ENCODE assay signal across 1 cellular context in the genomic region with DNA sequence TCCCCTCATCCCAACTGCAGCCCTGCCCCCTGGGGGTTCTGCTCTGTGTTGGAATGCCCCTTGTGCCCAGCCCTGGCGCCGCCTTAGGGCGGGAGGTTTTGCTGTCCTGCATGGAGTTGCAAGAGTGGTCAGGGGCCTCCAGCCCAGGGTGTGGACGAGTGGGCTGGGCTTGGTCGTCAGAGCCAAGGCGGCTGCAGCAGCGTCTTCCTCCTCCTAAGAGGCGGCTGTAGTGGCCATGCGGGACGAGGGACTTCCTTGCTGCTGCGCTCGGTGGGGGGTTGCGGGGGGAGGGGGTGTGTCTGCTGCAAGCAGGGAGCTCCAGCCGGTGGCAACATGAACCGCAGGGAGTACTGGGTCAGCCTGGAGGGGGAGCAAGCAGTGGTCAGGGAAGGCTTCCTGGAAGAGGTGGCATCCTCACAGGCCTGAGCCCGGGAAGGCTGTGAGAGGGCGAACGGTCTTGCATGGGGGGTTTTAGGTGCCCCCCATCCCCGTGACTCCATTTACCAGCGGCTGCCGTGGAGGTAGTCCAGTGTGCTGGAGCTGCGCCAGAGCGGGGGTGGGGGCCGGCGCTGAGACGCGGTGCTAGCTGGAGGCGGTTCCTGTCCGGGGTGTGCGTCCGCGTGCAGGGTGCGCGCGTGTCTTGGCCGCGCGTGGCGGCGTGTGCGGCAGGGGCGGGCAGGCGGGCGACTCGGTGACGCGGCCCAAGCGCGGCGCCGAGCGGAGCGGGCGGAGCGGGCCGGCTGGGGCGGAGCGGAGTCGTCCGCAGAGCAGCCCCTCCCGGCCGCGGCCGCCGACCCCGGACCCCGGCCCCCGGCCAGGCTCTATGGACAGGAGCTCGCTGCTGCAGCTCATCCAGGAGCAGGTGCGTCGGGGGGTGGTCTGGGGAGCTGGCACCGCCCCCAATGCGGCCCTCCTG.
TF ChIP-seq lines count a peak whose summit lies in the region.

A gene (plus strand): TSS at position 704 of the 916 bp plus-strand sequence. CDS start 120 bp downstream, at position 824.

TF ChIP-seq in K562, 482 proteins besides CTCF, POLR2A, EP300 and RAD21 (continued from another document and continues in another):
- TF ChIP-seq, protein P1, sequence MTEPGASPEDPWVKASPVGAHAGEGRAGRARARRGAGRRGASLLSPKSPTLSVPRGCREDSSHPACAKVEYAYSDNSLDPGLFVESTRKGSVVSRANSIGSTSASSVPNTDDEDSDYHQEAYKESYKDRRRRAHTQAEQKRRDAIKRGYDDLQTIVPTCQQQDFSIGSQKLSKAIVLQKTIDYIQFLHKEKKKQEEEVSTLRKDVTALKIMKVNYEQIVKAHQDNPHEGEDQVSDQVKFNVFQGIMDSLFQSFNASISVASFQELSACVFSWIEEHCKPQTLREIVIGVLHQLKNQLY (CRISPR knock-in tag; conservative IDR thresholded peaks at IDR 0.05), result no peak
- TF ChIP-seq TSC22D4 (tag; IDR thresholded peaks at IDR 0.05) (no peak), TRIM28 (IDR thresholded peaks at IDR 0.05) (no peak), THRAP3 (IDR thresholded peaks at IDR 0.05; ENCODE audit: borderline replicate concordance) (no peak), ZFPM2 (CRISPR knock-in tag; IDR thresholded peaks at IDR 0.05) (no peak), FOSL1 (tag; conservative IDR thresholded peaks at IDR 0.05) (no peak), ETV5 (CRISPR knock-in tag; IDR thresholded peaks at IDR 0.05; ENCODE audit: low read depth) (no peak), TOE1 (IDR thresholded peaks at IDR 0.05; ENCODE audit: borderline replicate concordance) (0 out of 2 replicates have a peak, but pooled peaks have one; percentile 49), TOE1 (CRISPR knock-in tag; IDR thresholded peaks at IDR 0.05; ENCODE audit: borderline replicate concordance, low read depth) (0 out of 2 replicates have a peak, but pooled peaks have one; percentile 59), ETV1 (tag; conservative IDR thresholded peaks at IDR 0.05; ENCODE audit: low read depth) (peak; percentile 21; the same call in 1 of the 2 replicates), ZNF583 (CRISPR knock-in tag; IDR thresholded peaks at IDR 0.05) (no peak), ZNF766 (CRISPR knock-in tag; conservative IDR thresholded peaks at IDR 0.05) (no peak), FOXK1 (CRISPR knock-in tag; IDR thresholded peaks at IDR 0.05; ENCODE audit: borderline replicate concordance) (no peak), SRSF3 (IDR thresholded peaks at IDR 0.05; ENCODE audit: insufficient read depth, low read length) (no peak), ZKSCAN8 (CRISPR knock-in tag; IDR thresholded peaks at IDR 0.05) (no peak), KDM4B (IDR thresholded peaks at IDR 0.05; ENCODE audit: borderline replicate concordance in 2 of 2, low read depth in 1 of 2) (no peak; a peak in 1 of 4 replicates), SPI1 (IDR thresholded peaks at IDR 0.05; ENCODE audit: borderline replicate concordance, low read depth, low read length) (peak; percentile 32), ATF7 (IDR thresholded peaks at IDR 0.05) (0 out of 2 replicates have a peak, but pooled peaks have one; percentile 54), FOXM1 (IDR thresholded peaks at IDR 0.05; ENCODE audit: low read depth) (no peak), FOXM1 (CRISPR knock-in tag; IDR thresholded peaks at IDR 0.05; ENCODE audit: low read depth) (0 out of 2 replicates have a peak, but pooled peaks have one; percentile 43), ERF (CRISPR knock-in tag; IDR thresholded peaks at IDR 0.05) (no peak), ZNF668 (CRISPR knock-in tag; IDR thresholded peaks at IDR 0.05) (no peak), MAZ (CRISPR knock-in tag; conservative IDR thresholded peaks at IDR 0.05 in 1 of 2, IDR thresholded peaks at IDR 0.05 in 1 of 2) (peak; percentile 76 to 87), PHF21A (IDR thresholded peaks at IDR 0.05; ENCODE audit: borderline replicate concordance, low read depth) (no peak), CHCHD3 (CRISPR knock-in tag; IDR thresholded peaks at IDR 0.05) (no peak), CBX5 (IDR thresholded peaks at IDR 0.05; ENCODE audit: borderline replicate concordance, low read depth) (no peak), RCOR1 (IDR thresholded peaks at IDR 0.05; ENCODE audit: borderline replicate concordance in 1 of 2, low read depth in 2 of 2, low read length in 2 of 2) (peak; percentile 42 to 82), SIRT6 (IDR thresholded peaks at IDR 0.05; ENCODE audit: low read depth, low read length) (no peak), SP1 (CRISPR knock-in tag; IDR thresholded peaks at IDR 0.05) (peak; percentile 77), NFE2L1 (tag; IDR thresholded peaks at IDR 0.05; ENCODE audit: borderline replicate concordance, low read depth) (no peak), FUS (optimal IDR thresholded peaks at IDR 0.05; ENCODE audit: low read depth, low read length) (peak; percentile 33), EP400 (IDR thresholded peaks at IDR 0.05) (peak; percentile 80), FOXJ2 (tag; IDR thresholded peaks at IDR 0.05) (no peak), ZBTB7A (IDR thresholded peaks at IDR 0.05; ENCODE audit: borderline replicate concordance, control insufficient read depth, low read depth, low read length) (peak; percentile 89), RFX5 (IDR thresholded peaks at IDR 0.05; ENCODE audit: low read depth, low read length) (no peak), CHD1 (IDR thresholded peaks at IDR 0.05; ENCODE audit: low read length) (peak; percentile 50), ZNF436 (CRISPR knock-in tag; IDR thresholded peaks at IDR 0.05) (peak; percentile 99)
- TF ChIP-seq, protein P2, sequence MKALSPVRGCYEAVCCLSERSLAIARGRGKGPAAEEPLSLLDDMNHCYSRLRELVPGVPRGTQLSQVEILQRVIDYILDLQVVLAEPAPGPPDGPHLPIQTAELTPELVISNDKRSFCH (CRISPR knock-in tag; IDR thresholded peaks at IDR 0.05), result no peak
- TF ChIP-seq, protein P2 (tag; IDR thresholded peaks at IDR 0.05), result 0 out of 2 replicates have a peak, but pooled peaks have one; percentile 33
- TF ChIP-seq, protein P3, sequence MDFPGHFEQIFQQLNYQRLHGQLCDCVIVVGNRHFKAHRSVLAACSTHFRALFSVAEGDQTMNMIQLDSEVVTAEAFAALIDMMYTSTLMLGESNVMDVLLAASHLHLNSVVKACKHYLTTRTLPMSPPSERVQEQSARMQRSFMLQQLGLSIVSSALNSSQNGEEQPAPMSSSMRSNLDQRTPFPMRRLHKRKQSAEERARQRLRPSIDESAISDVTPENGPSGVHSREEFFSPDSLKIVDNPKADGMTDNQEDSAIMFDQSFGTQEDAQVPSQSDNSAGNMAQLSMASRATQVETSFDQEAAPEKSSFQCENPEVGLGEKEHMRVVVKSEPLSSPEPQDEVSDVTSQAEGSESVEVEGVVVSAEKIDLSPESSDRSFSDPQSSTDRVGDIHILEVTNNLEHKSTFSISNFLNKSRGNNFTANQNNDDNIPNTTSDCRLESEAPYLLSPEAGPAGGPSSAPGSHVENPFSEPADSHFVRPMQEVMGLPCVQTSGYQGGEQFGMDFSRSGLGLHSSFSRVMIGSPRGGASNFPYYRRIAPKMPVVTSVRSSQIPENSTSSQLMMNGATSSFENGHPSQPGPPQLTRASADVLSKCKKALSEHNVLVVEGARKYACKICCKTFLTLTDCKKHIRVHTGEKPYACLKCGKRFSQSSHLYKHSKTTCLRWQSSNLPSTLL (IDR thresholded peaks at IDR 0.05), result no peak
- TF ChIP-seq, protein P4, sequence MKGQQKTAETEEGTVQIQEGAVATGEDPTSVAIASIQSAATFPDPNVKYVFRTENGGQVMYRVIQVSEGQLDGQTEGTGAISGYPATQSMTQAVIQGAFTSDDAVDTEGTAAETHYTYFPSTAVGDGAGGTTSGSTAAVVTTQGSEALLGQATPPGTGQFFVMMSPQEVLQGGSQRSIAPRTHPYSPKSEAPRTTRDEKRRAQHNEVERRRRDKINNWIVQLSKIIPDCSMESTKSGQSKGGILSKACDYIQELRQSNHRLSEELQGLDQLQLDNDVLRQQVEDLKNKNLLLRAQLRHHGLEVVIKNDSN (CRISPR knock-in tag; IDR thresholded peaks at IDR 0.05), result peak; percentile 14; the same call in 1 of the 2 replicates
- TF ChIP-seq, protein P5, sequence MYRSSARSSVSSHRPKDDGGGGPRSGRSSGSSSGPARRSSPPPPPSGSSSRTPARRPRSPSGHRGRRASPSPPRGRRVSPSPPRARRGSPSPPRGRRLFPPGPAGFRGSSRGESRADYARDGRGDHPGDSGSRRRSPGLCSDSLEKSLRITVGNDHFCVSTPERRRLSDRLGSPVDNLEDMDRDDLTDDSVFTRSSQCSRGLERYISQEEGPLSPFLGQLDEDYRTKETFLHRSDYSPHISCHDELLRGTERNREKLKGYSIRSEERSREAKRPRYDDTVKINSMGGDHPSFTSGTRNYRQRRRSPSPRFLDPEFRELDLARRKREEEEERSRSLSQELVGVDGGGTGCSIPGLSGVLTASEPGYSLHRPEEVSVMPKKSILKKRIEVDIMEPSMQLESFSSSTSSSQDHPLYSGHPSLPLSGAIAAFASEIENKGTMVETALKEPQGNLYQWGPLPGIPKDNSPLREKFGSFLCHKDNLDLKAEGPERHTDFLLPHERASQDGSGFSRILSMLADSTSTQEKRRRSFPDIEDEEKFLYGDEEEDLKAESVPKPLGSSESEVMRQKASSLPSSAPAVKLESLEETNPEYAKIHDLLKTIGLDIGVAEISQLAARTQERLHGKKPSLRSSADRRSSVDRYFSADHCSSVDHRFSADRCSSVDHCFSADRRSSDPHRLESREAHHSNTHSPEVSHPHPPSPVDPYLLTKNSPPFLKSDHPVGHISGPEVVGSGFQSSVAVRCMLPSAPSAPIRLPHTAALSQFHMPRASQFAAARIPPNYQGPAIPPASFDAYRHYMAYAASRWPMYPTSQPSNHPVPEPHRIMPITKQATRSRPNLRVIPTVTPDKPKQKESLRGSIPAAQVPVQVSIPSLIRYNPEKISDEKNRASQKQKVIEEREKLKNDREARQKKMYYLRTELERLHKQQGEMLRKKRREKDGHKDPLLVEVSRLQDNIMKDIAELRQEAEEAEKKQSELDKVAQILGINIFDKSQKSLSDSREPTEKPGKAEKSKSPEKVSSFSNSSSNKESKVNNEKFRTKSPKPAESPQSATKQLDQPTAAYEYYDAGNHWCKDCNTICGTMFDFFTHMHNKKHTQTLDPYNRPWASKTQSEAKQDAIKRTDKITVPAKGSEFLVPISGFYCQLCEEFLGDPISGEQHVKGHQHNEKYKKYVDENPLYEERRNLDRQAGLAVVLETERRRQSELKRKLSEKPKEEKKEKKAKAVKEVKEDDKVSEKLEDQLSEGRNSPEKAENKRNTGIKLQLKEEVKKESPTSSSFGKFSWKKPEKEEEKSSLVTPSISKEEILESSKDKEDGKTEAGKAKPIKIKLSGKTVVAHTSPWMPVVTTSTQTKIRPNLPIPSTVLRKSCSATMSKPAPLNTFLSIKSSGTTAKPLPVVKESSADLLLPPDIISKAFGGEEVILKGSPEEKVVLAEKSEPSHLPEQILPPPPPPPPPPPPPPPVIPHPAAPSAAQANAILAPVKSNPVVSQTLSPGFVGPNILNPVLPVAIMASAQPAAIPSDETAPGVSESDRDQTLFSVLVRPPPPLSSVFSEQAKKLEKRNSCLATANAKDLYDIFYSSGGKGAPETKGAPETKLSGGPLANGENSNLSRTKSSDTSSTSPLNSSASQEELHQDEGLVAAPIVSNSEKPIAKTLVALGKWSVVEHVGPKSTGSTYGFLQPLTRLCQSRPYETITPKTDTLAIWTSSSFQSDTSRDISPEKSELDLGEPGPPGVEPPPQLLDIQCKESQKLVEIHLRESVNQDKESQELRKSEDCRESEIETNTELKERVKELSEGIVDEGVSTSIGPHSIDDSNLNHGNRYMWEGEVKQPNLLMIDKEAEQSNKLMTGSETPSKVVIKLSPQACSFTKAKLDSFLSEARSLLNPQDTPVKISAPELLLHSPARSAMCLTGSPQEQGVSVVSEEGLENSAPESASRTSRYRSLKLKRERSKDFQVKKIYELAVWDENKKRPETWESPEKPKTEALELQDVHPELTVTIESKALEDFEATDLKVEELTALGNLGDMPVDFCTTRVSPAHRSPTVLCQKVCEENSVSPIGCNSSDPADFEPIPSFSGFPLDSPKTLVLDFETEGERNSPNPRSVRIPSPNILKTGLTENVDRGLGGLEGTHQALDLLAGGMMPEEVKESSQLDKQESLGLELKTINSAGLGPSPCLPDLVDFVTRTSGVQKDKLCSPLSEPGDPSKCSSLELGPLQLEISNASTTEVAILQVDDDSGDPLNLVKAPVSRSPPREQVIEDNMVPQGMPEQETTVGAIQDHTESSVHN (IDR thresholded peaks at IDR 0.05; ENCODE audit: borderline replicate concordance in 1 of 2, low read depth in 1 of 2), result no peak
- TF ChIP-seq, protein P6, sequence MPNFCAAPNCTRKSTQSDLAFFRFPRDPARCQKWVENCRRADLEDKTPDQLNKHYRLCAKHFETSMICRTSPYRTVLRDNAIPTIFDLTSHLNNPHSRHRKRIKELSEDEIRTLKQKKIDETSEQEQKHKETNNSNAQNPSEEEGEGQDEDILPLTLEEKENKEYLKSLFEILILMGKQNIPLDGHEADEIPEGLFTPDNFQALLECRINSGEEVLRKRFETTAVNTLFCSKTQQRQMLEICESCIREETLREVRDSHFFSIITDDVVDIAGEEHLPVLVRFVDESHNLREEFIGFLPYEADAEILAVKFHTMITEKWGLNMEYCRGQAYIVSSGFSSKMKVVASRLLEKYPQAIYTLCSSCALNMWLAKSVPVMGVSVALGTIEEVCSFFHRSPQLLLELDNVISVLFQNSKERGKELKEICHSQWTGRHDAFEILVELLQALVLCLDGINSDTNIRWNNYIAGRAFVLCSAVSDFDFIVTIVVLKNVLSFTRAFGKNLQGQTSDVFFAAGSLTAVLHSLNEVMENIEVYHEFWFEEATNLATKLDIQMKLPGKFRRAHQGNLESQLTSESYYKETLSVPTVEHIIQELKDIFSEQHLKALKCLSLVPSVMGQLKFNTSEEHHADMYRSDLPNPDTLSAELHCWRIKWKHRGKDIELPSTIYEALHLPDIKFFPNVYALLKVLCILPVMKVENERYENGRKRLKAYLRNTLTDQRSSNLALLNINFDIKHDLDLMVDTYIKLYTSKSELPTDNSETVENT (CRISPR knock-in tag; IDR thresholded peaks at IDR 0.05), result peak; percentile 65
- TF ChIP-seq, protein P7, sequence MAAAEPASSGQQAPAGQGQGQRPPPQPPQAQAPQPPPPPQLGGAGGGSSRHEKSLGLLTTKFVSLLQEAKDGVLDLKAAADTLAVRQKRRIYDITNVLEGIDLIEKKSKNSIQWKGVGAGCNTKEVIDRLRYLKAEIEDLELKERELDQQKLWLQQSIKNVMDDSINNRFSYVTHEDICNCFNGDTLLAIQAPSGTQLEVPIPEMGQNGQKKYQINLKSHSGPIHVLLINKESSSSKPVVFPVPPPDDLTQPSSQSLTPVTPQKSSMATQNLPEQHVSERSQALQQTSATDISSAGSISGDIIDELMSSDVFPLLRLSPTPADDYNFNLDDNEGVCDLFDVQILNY (CRISPR knock-in tag; IDR thresholded peaks at IDR 0.05), result no peak
- TF ChIP-seq, protein P8, sequence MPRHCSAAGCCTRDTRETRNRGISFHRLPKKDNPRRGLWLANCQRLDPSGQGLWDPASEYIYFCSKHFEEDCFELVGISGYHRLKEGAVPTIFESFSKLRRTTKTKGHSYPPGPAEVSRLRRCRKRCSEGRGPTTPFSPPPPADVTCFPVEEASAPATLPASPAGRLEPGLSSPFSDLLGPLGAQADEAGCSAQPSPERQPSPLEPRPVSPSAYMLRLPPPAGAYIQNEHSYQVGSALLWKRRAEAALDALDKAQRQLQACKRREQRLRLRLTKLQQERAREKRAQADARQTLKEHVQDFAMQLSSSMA (CRISPR knock-in tag; IDR thresholded peaks at IDR 0.05), result peak; percentile 44; the same call in 1 of the 2 replicates
